ENCODE assay signal across 8 cellular contexts in genomic region chr12:68610435-68611093, GRCh38. TPM values are rescaled to one million over a fixed set of nuclear protein-coding genes. Genes with fewer than 3 reads are reported as not detected.
A peak's percentile ranks its signal among the peaks of the same experiment; 100 is the strongest.
DNase-seq lines count a peak whose midpoint lies in the region; ATAC-seq and TF ChIP-seq lines count a peak whose summit lies in the region.

Gene RAP1B, plus strand, starts transcription at chr12:68610899. Its CDS starts 37,826 bp downstream, at chr12:68648725.

- intact Hi-C loops in T-helper 1 cell treated with Interleukin-12 subunit alpha and Interleukin-12 subunit beta and Interleukin-4 antibody, amounts not matched to agents 30 ng/mL and 1 ng/mL, for 36 hours (cut with micrococcal nuclease) = loop anchor here (1.0 to 10.0 kb wide), 24 partner anchors 19 to 1338 kb away; partner anchors contain the start of genes CPM, DYRK2, IFNG and MDM1
- intact Hi-C loops in left cardiac atrium (cut with DNase I) (loop anchor here in 1 of 2 donors (10.0 kb wide), 1 partner anchor 256 kb away; no protein-coding TSS in a partner anchor), posterior vena cava (cut with DNase I) (no loop called here)

- peak; percentile 25 to 98 (median 84) for TF ChIP-seq POLR2A in upper lobe of left lung (IDR thresholded peaks at IDR 0.05)

- H3K27ac ChIP-seq in upper lobe of left lung = peak within 1 kb of the TSS; percentile 92 to 100 (median 98)

- peak in 1 of 4 donors; percentile 70 for TF ChIP-seq EP300 in upper lobe of left lung (IDR thresholded peaks at IDR 0.05)

- in situ Hi-C loops in GM13977 (cut with MboI; ENCODE audit: low pct_unique_long_range_greater_than_20kb, low sequenced_read_pairs, unreplicated experiment) = loop anchor here (25.0 kb wide), 1 partner anchor 248 kb away; no protein-coding TSS in a partner anchor

- no peaks in the 10 kb centered on the region for H3K36me3 ChIP-seq in upper lobe of left lung

- peak; percentile 96 for DNase-seq in GM13977 (ENCODE audit: low spot score)
- DNase-seq in NCI-H1436 (lab: John Stamatoyannopoulos, UW) = peak; percentile 89
- DNase-seq in amniotic epithelial cell (ENCODE audit: low read depth) = peak; percentile 85
- DNase-seq in left cardiac atrium = peak; percentile 92
- peak; percentile 97 for DNase-seq in posterior vena cava (ENCODE audit: low spot score)
- peak; percentile 87 to 97 for DNase-seq in upper lobe of left lung

- H3K27me3 ChIP-seq in upper lobe of left lung = no peaks in the 10 kb centered on the region

- WGBS in upper lobe of left lung, 2 donors = 0% methylated on average over 4 to 29 of the region's 83 CpGs

- no peaks in the 10 kb centered on the region for H3K9me3 ChIP-seq in upper lobe of left lung

- ATAC-seq in HG02840 (IDR thresholded peaks at IDR 0.05; ENCODE audit: low FRiP score, unreplicated experiment) (peak; percentile 84), left cardiac atrium (peak; percentile 96 to 97), upper lobe of left lung (ENCODE audit: low FRiP score in 2 of 2) (peak; percentile 97 to 98)

- peak within 1 kb of the TSS; percentile 49 to 77 (median 62) for H3K4me3 ChIP-seq in upper lobe of left lung

- TF ChIP-seq CTCF in GM13977 (IDR thresholded peaks at IDR 0.05; ENCODE audit: extremely low read depth, insufficient read depth, missing control alignments) (no peak), upper lobe of left lung (IDR thresholded peaks at IDR 0.05) (peak in 1 of 6 experiments; percentile 13)

- peaks cover 28 to 45% (median 36%) of the 10 kb centered on the region in 4 donors for H3K4me1 ChIP-seq in upper lobe of left lung

RNA-seq across cellular contexts. Expression of gene RAP1B, which starts in this region (rescaled TPM):
- total RNA-seq in T-helper 1 cell treated with Interleukin-12 subunit alpha and Interleukin-12 subunit beta and Interleukin-4 antibody, amounts not matched to agents 30 ng/mL and 1 ng/mL, for 36 hours = 253 and 268 TPM in 2 replicates
- total RNA-seq in left cardiac atrium (10 to 100 TPM; 82.2 to 91.3 TPM), posterior vena cava (100 to 1,000 TPM; 167 to 192 TPM), upper lobe of left lung (100 to 1,000 TPM; 135 to 208 (median 162) TPM)

Comparison
In these comparisons a context has a peak if more than half of its experiments do, and no peak if none do; other contexts are left out.
1. Peak in every context shown above with its lines: DNase-seq, ATAC-seq, H3K4me3 ChIP-seq and H3K27ac ChIP-seq.